ENCODE assay signal across 29 cellular contexts in the genomic region with DNA sequence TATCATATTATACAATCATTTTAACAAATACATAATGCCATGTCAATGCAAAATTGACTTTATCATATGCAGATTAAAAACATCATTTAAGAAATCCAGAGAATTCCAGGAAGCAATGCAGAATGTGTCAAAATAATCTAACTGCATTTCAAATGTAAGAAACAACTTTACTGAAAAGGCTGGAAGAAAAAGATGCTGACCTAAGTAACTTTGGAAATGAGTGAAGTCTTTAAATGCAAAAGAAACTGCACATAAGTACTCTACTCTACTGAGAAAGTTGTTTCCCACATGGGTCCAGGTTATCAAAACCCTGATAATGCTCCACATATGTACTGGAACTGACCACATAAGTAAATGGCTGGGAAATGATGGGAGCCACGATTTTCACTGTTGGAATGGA.
"Had no signal": no experiment of that assay in that cellular context is flagged by ENCODE, and none has a peak within 500 bp of the region (broad histone marks: within the 10 kb centered on the region; RNA-seq: fewer than 3 reads in every experiment).

No MANE protein-coding gene starts in this region.

- DNase-seq: stimulated activated CD4-positive, alpha-beta T cell treated with anti-CD3 and anti-CD28 coated beads, Interleukin-2, amount 100 ng/mL, for 48 hours; stimulated activated CD4-positive, alpha-beta T cell treated with anti-CD3 and anti-CD28 coated beads, Interleukin-4, amount 100 ng/mL, for 1 hour; stimulated activated CD4-positive, alpha-beta T cell treated with anti-CD3 and anti-CD28 coated beads, Interleukin-4, amount 100 ng/mL, for 24 hours; stimulated activated CD4-positive, alpha-beta T cell treated with anti-CD3 and anti-CD28 coated beads, Interleukin-4, amount 100 ng/mL, for 4 hours; stimulated activated CD8-positive, alpha-beta memory T cell treated with anti-CD3 and anti-CD28 coated beads, Interleukin-4, amount 100 ng/mL, for 48 hours; stimulated activated naive B cell treated with anti-CD40 and anti-IgM and Interleukin-4, amounts not matched to agents 10 μg/mL and 1 μg/mL and 100 μg/mL, for 72 hours; stimulated activated naive CD4-positive, alpha-beta T cell; stimulated activated naive CD4-positive, alpha-beta T cell treated with Interleukin-2 at 50 U/mL for 16 hours; stimulated activated naive CD8-positive, alpha-beta T cell treated with anti-CD3 and anti-CD28 coated beads, Interleukin-15, amount 100 ng/mL, for 72 hours; stimulated activated naive CD8-positive, alpha-beta T cell treated with anti-CD3 and anti-CD28 coated beads, Interleukin-15, Interleukin-2, amounts not matched to agents 100 U/mL and 50 U/mL, for 24 hours; stomach; substantia nigra; testis; thyroid gland; tibial artery; transverse colon; trophoblast cell; upper lobe of left lung; upper lobe of right lung; uterus had no signal

- H3K4me3 Mint-ChIP-seq: stimulated activated effector memory CD8-positive, alpha-beta T cell treated with anti-CD3 and anti-CD28 coated beads, Interleukin-12 subunit alpha, Interleukin-12 subunit beta, amount 100 ng/mL, for 72 hours; stimulated activated memory B cell treated with anti-CD40 and anti-IgM and Interleukin-4, amounts not matched to agents 10 μg/mL and 1 μg/mL and 100 μg/mL, for 72 hours; stimulated activated naive B cell treated with anti-CD40 and anti-IgM and Interleukin-4, amounts not matched to agents 10 μg/mL and 1 μg/mL and 100 μg/mL, for 72 hours; stimulated activated naive CD8-positive, alpha-beta T cell treated with anti-CD3 and anti-CD28 coated beads, Interleukin-15, amount 100 ng/mL, for 72 hours; stimulated activated naive CD8-positive, alpha-beta T cell treated with anti-CD3 and anti-CD28 coated beads, Interleukin-15, Interleukin-2, amounts not matched to agents 100 ng/mL and 50 ng/mL, for 24 hours; type B pancreatic cell had no signal

- H3K36me3 ChIP-seq: transverse colon, uterus had no signal

- H3K4me1 Mint-ChIP-seq: stimulated activated effector memory CD8-positive, alpha-beta T cell treated with anti-CD3 and anti-CD28 coated beads, Interleukin-12 subunit alpha, Interleukin-12 subunit beta, amount 100 ng/mL, for 72 hours; stimulated activated memory B cell treated with anti-CD40 and anti-IgM and Interleukin-4, amounts not matched to agents 10 μg/mL and 1 μg/mL and 100 μg/mL, for 72 hours; stimulated activated naive B cell treated with anti-CD40 and anti-IgM and Interleukin-4, amounts not matched to agents 10 μg/mL and 1 μg/mL and 100 μg/mL, for 72 hours; stimulated activated naive CD8-positive, alpha-beta T cell treated with anti-CD3 and anti-CD28 coated beads, Interleukin-15, amount 100 ng/mL, for 72 hours had no signal

- H3K27me3 Mint-ChIP-seq: stimulated activated memory B cell treated with anti-CD40 and anti-IgM and Interleukin-4, amounts not matched to agents 10 μg/mL and 1 μg/mL and 100 μg/mL, for 72 hours; stimulated activated naive B cell treated with anti-CD40 and anti-IgM and Interleukin-4, amounts not matched to agents 10 μg/mL and 1 μg/mL and 100 μg/mL, for 72 hours; stimulated activated naive CD8-positive, alpha-beta T cell treated with anti-CD3 and anti-CD28 coated beads, Interleukin-15, Interleukin-2, amounts not matched to agents 100 ng/mL and 50 ng/mL, for 24 hours; type B pancreatic cell had no signal

- H3K27me3 ChIP-seq: stomach, suprapubic skin, testis, thyroid gland, tibial artery, tibial nerve, transverse colon, upper lobe of left lung, upper lobe of right lung, uterus, vagina had no signal

- ATAC-seq: stimulated activated effector memory CD8-positive, alpha-beta T cell treated with anti-CD3 and anti-CD28 coated beads, Interleukin-12 subunit alpha, Interleukin-12 subunit beta, amount 100 ng/mL, for 72 hours; stimulated activated memory B cell treated with anti-CD40 and anti-IgM and Interleukin-4, amounts not matched to agents 10 μg/mL and 1 μg/mL and 100 μg/mL, for 72 hours; stimulated activated naive B cell treated with anti-CD40 and anti-IgM and Interleukin-4, amounts not matched to agents 10 μg/mL and 1 μg/mL and 100 μg/mL, for 72 hours; stimulated activated naive CD8-positive, alpha-beta T cell treated with anti-CD3 and anti-CD28 coated beads, Interleukin-15, amount 100 ng/mL, for 72 hours; stimulated activated naive CD8-positive, alpha-beta T cell treated with anti-CD3 and anti-CD28 coated beads, Interleukin-15, Interleukin-2, amounts not matched to agents 100 U/mL and 50 U/mL, for 24 hours; upper lobe of right lung had no signal

- H3K27ac Mint-ChIP-seq: stimulated activated effector memory CD8-positive, alpha-beta T cell treated with anti-CD3 and anti-CD28 coated beads, Interleukin-12 subunit alpha, Interleukin-12 subunit beta, amount 100 ng/mL, for 72 hours; stimulated activated memory B cell treated with anti-CD40 and anti-IgM and Interleukin-4, amounts not matched to agents 10 μg/mL and 1 μg/mL and 100 μg/mL, for 72 hours; stimulated activated naive B cell treated with anti-CD40 and anti-IgM and Interleukin-4, amounts not matched to agents 10 μg/mL and 1 μg/mL and 100 μg/mL, for 72 hours; stimulated activated naive CD8-positive, alpha-beta T cell treated with anti-CD3 and anti-CD28 coated beads, Interleukin-15, amount 100 ng/mL, for 72 hours; stimulated activated naive CD8-positive, alpha-beta T cell treated with anti-CD3 and anti-CD28 coated beads, Interleukin-15, Interleukin-2, amounts not matched to agents 100 ng/mL and 50 ng/mL, for 24 hours; type B pancreatic cell had no signal

- H3K27ac ChIP-seq: stomach, suprapubic skin, testis, thoracic aorta, thyroid gland, tibial artery, tibial nerve, transverse colon, upper lobe of left lung, upper lobe of right lung, uterus, vagina had no signal

- H3K4me3 ChIP-seq: stomach, suprapubic skin, testis, thoracic aorta, thyroid gland, tibial artery, tibial nerve, transverse colon, upper lobe of left lung, upper lobe of right lung, uterus, vagina had no signal

- H3K9me3 ChIP-seq: stomach, suprapubic skin, testis, thoracic aorta, thyroid gland, tibial artery, transverse colon, upper lobe of left lung, upper lobe of right lung, uterus, vagina had no signal

- H3K4me1 ChIP-seq: stomach, suprapubic skin, testis, thyroid gland, tibial artery, tibial nerve, transverse colon, upper lobe of left lung, upper lobe of right lung, uterus, vagina had no signal

- H3K9me3 Mint-ChIP-seq: stimulated activated naive CD8-positive, alpha-beta T cell treated with anti-CD3 and anti-CD28 coated beads, Interleukin-15, Interleukin-2, amounts not matched to agents 100 ng/mL and 50 ng/mL, for 24 hours had no signal

- FAIRE-seq: urothelium cell line had no signal

- H3K36me3 Mint-ChIP-seq: stimulated activated effector memory CD8-positive, alpha-beta T cell treated with anti-CD3 and anti-CD28 coated beads, Interleukin-12 subunit alpha, Interleukin-12 subunit beta, amount 100 ng/mL, for 72 hours; stimulated activated memory B cell treated with anti-CD40 and anti-IgM and Interleukin-4, amounts not matched to agents 10 μg/mL and 1 μg/mL and 100 μg/mL, for 72 hours; stimulated activated naive B cell treated with anti-CD40 and anti-IgM and Interleukin-4, amounts not matched to agents 10 μg/mL and 1 μg/mL and 100 μg/mL, for 72 hours had no signal
